18 cellular contexts compared by ENCODE assay signal in the genomic region with DNA sequence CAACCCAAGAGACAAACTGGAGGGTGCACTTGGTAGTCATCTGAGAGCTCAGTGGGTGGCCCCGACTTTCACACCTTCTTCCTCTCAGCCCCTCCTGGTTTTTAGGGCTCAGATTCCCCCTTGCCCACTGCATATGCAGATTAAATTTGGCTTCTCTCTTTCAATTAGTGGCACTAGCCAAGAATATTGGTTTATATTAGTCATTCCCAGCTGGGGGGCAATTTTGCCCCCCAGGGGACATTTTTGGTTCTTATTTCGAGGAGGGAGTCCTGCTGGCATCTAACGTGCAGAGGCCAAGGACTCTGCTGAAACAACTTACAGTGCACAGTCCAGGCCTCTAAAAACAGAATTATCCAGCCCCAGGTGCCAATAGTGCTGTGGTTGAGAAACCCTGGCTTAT.
DNase-seq lines count a peak whose midpoint lies in the region; ATAC-seq and TF ChIP-seq lines count a peak whose summit lies in the region.
"Had no signal": no experiment of that assay in that cellular context is flagged by ENCODE, and none has a peak within 500 bp of the region (broad histone marks: within the 10 kb centered on the region; RNA-seq: fewer than 3 reads in every experiment).

No MANE protein-coding gene starts in this region.

- no peak for TF ChIP-seq CTCF in brain (conservative IDR thresholded peaks at IDR 0.05)
- TF ChIP-seq CTCF in mesothelial cell of epicardium (IDR thresholded peaks at IDR 0.05; ENCODE audit: unreplicated experiment): no peak
- no peak for TF ChIP-seq CTCF in right lobe of liver (IDR thresholded peaks at IDR 0.05)

- H3K9me3 Mint-ChIP-seq in activated naive CD8-positive, alpha-beta T cell treated with anti-CD3 and anti-CD28 coated beads, Interleukin-2, amount 10 ng/mL, durations not matched to agents 7 days and 5 days: peaks cover 7% of the 10 kb centered on the region
- peaks cover 2% of the 10 kb centered on the region for H3K9me3 Mint-ChIP-seq in activated naive CD8-positive, alpha-beta T cell treated with anti-CD3 and anti-CD28 coated beads for 36 hours
- H3K9me3 Mint-ChIP-seq in brain (peaks cover 14 to 28% (median 17%) of the 10 kb centered on the region in 5 experiments), mesothelial cell of epicardium (peaks cover 9% of the 10 kb centered on the region)
- no peaks in the 10 kb centered on the region for H3K9me3 Mint-ChIP-seq in activated T-cell treated with anti-CD3 and anti-CD28 coated beads, Interleukin-2, amount 50 U/mL, for 24 hours

- POLR2A ChIA-PET in activated naive CD8-positive, alpha-beta T cell treated with anti-CD3 and anti-CD28 coated beads, Interleukin-2, amount 10 ng/mL, durations not matched to agents 7 days and 5 days (lab: Charles Lee): no interaction called here

- DNase-seq in activated naive CD8-positive, alpha-beta T cell treated with anti-CD3 and anti-CD28 coated beads, Interleukin-2, amount 10 ng/mL, durations not matched to agents 7 days and 5 days: no peak
- no peak for DNase-seq in activated naive CD8-positive, alpha-beta T cell treated with anti-CD3 and anti-CD28 coated beads for 36 hours
- DNase-seq in mesothelial cell of epicardium (ENCODE audit: low spot score in 2 of 2, unreplicated experiment in 2 of 2): no peak
- DNase-seq in activated T-cell treated with anti-CD3 and anti-CD28 coated beads, Interleukin-2, amount 50 U/mL, for 24 hours: no peak
- DNase-seq in NCI-H2171 (lab: John Stamatoyannopoulos, UW): no peak
- DNase-seq in right lobe of liver: no peak
- DNase-seq: GOT3, MM.1S, NCI-H1930, NCI-H2171 treated with DMSO at 0.1 percent for 48 hours, NCI-H774, Right ventricle myocardium superior, SK-N-SH had no signal

- ATAC-seq in activated naive CD8-positive, alpha-beta T cell treated with anti-CD3 and anti-CD28 coated beads, Interleukin-2, amount 10 ng/mL, durations not matched to agents 7 days and 5 days (ENCODE audit: low read depth): no peak
- ATAC-seq in right lobe of liver (no peak), GM19023 (IDR thresholded peaks at IDR 0.05; ENCODE audit: unreplicated experiment) (no peak)

- peaks cover 4% of the 10 kb centered on the region for H3K36me3 Mint-ChIP-seq in activated naive CD8-positive, alpha-beta T cell treated with anti-CD3 and anti-CD28 coated beads, Interleukin-2, amount 10 ng/mL, durations not matched to agents 7 days and 5 days
- H3K36me3 Mint-ChIP-seq in activated naive CD8-positive, alpha-beta T cell treated with anti-CD3 and anti-CD28 coated beads for 36 hours: peaks cover 4% of the 10 kb centered on the region
- H3K36me3 Mint-ChIP-seq in brain (peaks cover 6% of the 10 kb centered on the region), mesothelial cell of epicardium (peaks cover 3% of the 10 kb centered on the region)
- H3K36me3 Mint-ChIP-seq in activated T-cell treated with anti-CD3 and anti-CD28 coated beads, Interleukin-2, amount 50 U/mL, for 24 hours (ENCODE audit: low read depth): no peaks in the 10 kb centered on the region

- intact Hi-C loops in right lobe of liver (cut with DNase I): no loop called here

- H3K27ac ChIP-seq in right lobe of liver: no peak overlapping the region
- H3K27ac ChIP-seq: 22Rv1, C4-2B, Peyer's patch had no signal

- WGBS in right lobe of liver (ENCODE audit: insufficient coverage, low coverage, low lambda C conversion rate, missing lambda C conversion rate): 33% methylated on average over 1 of the region's 3 CpGs

- no peaks in the 10 kb centered on the region for H3K36me3 ChIP-seq in right lobe of liver
- H3K36me3 ChIP-seq: Peyer's patch had no signal

- peak overlapping the region; percentile 43 for H3K27ac Mint-ChIP-seq in activated naive CD8-positive, alpha-beta T cell treated with anti-CD3 and anti-CD28 coated beads, Interleukin-2, amount 10 ng/mL, durations not matched to agents 7 days and 5 days
- H3K27ac Mint-ChIP-seq in activated naive CD8-positive, alpha-beta T cell treated with anti-CD3 and anti-CD28 coated beads for 36 hours: no peak overlapping the region
- peak overlapping the region; percentile 67 to 97 (median 90) for H3K27ac Mint-ChIP-seq in brain
- peak overlapping the region; percentile 43 for H3K27ac Mint-ChIP-seq in mesothelial cell of epicardium
- H3K27ac Mint-ChIP-seq in activated T-cell treated with anti-CD3 and anti-CD28 coated beads, Interleukin-2, amount 50 U/mL, for 24 hours: no peak overlapping the region

- no peak overlapping the region for H3K4me3 ChIP-seq in right lobe of liver
- H3K4me3 ChIP-seq: Peyer's patch had no signal

- peaks cover 20% of the 10 kb centered on the region for H3K27me3 Mint-ChIP-seq in activated naive CD8-positive, alpha-beta T cell treated with anti-CD3 and anti-CD28 coated beads, Interleukin-2, amount 10 ng/mL, durations not matched to agents 7 days and 5 days
- H3K27me3 Mint-ChIP-seq in activated naive CD8-positive, alpha-beta T cell treated with anti-CD3 and anti-CD28 coated beads for 36 hours: peaks cover 16% of the 10 kb centered on the region
- H3K27me3 Mint-ChIP-seq in brain (peaks cover 3% of the 10 kb centered on the region), mesothelial cell of epicardium (ENCODE audit: low read depth) (no peaks in the 10 kb centered on the region)
- peaks cover 25% of the 10 kb centered on the region for H3K27me3 Mint-ChIP-seq in activated T-cell treated with anti-CD3 and anti-CD28 coated beads, Interleukin-2, amount 50 U/mL, for 24 hours

- H3K4me1 ChIP-seq in right lobe of liver: no peaks in the 10 kb centered on the region

- H3K4me3 Mint-ChIP-seq in activated naive CD8-positive, alpha-beta T cell treated with anti-CD3 and anti-CD28 coated beads, Interleukin-2, amount 10 ng/mL, durations not matched to agents 7 days and 5 days: no peak overlapping the region
- H3K4me3 Mint-ChIP-seq in activated naive CD8-positive, alpha-beta T cell treated with anti-CD3 and anti-CD28 coated beads for 36 hours: no peak overlapping the region
- H3K4me3 Mint-ChIP-seq in brain: peak overlapping the region in 1 of 5 experiments; percentile 5
- no peak overlapping the region for H3K4me3 Mint-ChIP-seq in mesothelial cell of epicardium
- H3K4me3 Mint-ChIP-seq in activated T-cell treated with anti-CD3 and anti-CD28 coated beads, Interleukin-2, amount 50 U/mL, for 24 hours: no peak overlapping the region

- H3K27me3 ChIP-seq in right lobe of liver: no peaks in the 10 kb centered on the region
- H3K27me3 ChIP-seq: Peyer's patch had no signal

- no peak for TF ChIP-seq POLR2A in right lobe of liver (IDR thresholded peaks at IDR 0.05)

- H3K4me1 Mint-ChIP-seq in activated naive CD8-positive, alpha-beta T cell treated with anti-CD3 and anti-CD28 coated beads, Interleukin-2, amount 10 ng/mL, durations not matched to agents 7 days and 5 days: peaks cover 34% of the 10 kb centered on the region
- H3K4me1 Mint-ChIP-seq in activated naive CD8-positive, alpha-beta T cell treated with anti-CD3 and anti-CD28 coated beads for 36 hours: peaks cover 7% of the 10 kb centered on the region
- H3K4me1 Mint-ChIP-seq in brain (peaks cover 62% of the 10 kb centered on the region), mesothelial cell of epicardium (no peaks in the 10 kb centered on the region)
- peaks cover 13% of the 10 kb centered on the region for H3K4me1 Mint-ChIP-seq in activated T-cell treated with anti-CD3 and anti-CD28 coated beads, Interleukin-2, amount 50 U/mL, for 24 hours (ENCODE audit: low read depth)

- H3K9me3 ChIP-seq in right lobe of liver: no peaks in the 10 kb centered on the region
- H3K9me3 ChIP-seq: Peyer's patch, SK-N-SH had no signal

Comparison
In these comparisons a context has a peak if more than half of its experiments do, and no peak if none do; other contexts are left out.
1. H3K27ac Mint-ChIP-seq: peak in activated naive CD8-positive, alpha-beta T cell treated with anti-CD3 and anti-CD28 coated beads, Interleukin-2, amount 10 ng/mL, durations not matched to agents 7 days and 5 days (single experiment), brain (5 of 5) and mesothelial cell of epicardium (single experiment); none in activated naive CD8-positive, alpha-beta T cell treated with anti-CD3 and anti-CD28 coated beads for 36 hours (single experiment) and activated T-cell treated with anti-CD3 and anti-CD28 coated beads, Interleukin-2, amount 50 U/mL, for 24 hours (single experiment).